1 cellular context compared by ENCODE assay signal in the genomic region with DNA sequence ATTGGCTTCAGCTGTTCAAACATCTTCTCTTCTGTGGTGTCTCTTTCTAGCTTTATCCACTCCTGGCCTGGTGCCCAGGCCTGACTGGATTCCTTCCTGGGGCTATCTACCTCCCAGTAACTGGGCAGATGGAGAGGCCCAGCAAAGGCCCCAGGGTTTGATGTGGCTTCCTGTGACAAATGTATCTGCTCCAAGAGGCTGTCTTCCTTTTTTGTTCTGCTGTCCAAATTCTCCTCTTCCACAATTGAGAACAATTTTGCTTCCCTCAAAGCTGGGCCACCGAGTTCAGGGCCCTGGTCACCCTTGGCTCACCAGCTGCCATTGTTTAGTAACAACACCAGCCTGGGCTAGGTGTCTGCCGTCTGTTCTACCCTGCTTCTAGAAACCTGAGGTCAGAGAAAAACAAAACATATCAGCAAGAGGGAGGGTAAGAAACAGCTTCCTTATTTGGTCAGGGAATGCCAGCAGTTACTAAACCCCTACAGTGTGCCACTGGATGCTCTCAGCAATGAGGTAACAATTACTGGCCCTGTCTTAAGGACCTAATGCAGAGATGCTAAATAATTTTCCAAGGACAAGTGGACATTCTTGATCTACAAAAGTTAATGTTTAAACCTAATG.
TF ChIP-seq lines count a peak whose summit lies in the region.

No MANE protein-coding gene starts in this region.

TF ChIP-seq in GM23338, 12 proteins besides CTCF, POLR2A, EP300 and RAD21:
- TF ChIP-seq, protein P1, sequence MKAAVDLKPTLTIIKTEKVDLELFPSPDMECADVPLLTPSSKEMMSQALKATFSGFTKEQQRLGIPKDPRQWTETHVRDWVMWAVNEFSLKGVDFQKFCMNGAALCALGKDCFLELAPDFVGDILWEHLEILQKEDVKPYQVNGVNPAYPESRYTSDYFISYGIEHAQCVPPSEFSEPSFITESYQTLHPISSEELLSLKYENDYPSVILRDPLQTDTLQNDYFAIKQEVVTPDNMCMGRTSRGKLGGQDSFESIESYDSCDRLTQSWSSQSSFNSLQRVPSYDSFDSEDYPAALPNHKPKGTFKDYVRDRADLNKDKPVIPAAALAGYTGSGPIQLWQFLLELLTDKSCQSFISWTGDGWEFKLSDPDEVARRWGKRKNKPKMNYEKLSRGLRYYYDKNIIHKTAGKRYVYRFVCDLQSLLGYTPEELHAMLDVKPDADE (IDR thresholded peaks at IDR 0.05) = no peak
- TF ChIP-seq EZH2 (IDR thresholded peaks at IDR 0.05; ENCODE audit: low read depth, unreplicated experiment) = no peak
- no peak for TF ChIP-seq JUNB (IDR thresholded peaks at IDR 0.05; ENCODE audit: unreplicated experiment)
- TF ChIP-seq POLR2AphosphoS5 (IDR thresholded peaks at IDR 0.05; ENCODE audit: low read depth) = no peak
- no peak for TF ChIP-seq ZNF331 (CRISPR knock-in tag; IDR thresholded peaks at IDR 0.05; ENCODE audit: low read depth)
- TF ChIP-seq STAT1 (IDR thresholded peaks at IDR 0.05; ENCODE audit: unreplicated experiment) = no peak
- no peak for TF ChIP-seq CREB1 (CRISPR knock-in tag; IDR thresholded peaks at IDR 0.05; ENCODE audit: low read depth)
- TF ChIP-seq NANOG (IDR thresholded peaks at IDR 0.05; ENCODE audit: borderline replicate concordance) = no peak
- TF ChIP-seq EZH2phosphoT487 (IDR thresholded peaks at IDR 0.05; ENCODE audit: unreplicated experiment) = no peak
- TF ChIP-seq, protein P2, sequence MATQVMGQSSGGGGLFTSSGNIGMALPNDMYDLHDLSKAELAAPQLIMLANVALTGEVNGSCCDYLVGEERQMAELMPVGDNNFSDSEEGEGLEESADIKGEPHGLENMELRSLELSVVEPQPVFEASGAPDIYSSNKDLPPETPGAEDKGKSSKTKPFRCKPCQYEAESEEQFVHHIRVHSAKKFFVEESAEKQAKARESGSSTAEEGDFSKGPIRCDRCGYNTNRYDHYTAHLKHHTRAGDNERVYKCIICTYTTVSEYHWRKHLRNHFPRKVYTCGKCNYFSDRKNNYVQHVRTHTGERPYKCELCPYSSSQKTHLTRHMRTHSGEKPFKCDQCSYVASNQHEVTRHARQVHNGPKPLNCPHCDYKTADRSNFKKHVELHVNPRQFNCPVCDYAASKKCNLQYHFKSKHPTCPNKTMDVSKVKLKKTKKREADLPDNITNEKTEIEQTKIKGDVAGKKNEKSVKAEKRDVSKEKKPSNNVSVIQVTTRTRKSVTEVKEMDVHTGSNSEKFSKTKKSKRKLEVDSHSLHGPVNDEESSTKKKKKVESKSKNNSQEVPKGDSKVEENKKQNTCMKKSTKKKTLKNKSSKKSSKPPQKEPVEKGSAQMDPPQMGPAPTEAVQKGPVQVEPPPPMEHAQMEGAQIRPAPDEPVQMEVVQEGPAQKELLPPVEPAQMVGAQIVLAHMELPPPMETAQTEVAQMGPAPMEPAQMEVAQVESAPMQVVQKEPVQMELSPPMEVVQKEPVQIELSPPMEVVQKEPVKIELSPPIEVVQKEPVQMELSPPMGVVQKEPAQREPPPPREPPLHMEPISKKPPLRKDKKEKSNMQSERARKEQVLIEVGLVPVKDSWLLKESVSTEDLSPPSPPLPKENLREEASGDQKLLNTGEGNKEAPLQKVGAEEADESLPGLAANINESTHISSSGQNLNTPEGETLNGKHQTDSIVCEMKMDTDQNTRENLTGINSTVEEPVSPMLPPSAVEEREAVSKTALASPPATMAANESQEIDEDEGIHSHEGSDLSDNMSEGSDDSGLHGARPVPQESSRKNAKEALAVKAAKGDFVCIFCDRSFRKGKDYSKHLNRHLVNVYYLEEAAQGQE (IDR thresholded peaks at IDR 0.05; ENCODE audit: unreplicated experiment) = no peak
- no peak; the same call in 1 of the 2 replicates for TF ChIP-seq ZNF462 (CRISPR knock-in tag; IDR thresholded peaks at IDR 0.05)
- no peak for TF ChIP-seq ZNF114 (CRISPR knock-in tag; IDR thresholded peaks at IDR 0.05)
